Comparison of ENCODE assay signal across 1 cellular context in genomic region chr5:35478856-35479682, GRCh38.
TF ChIP-seq lines count a peak whose summit lies in the region.

No MANE protein-coding gene starts in this region.

TF ChIP-seq in H1, 55 proteins besides CTCF, POLR2A, EP300 and RAD21:
- TF ChIP-seq RBBP5 (IDR thresholded peaks at IDR 0.05; ENCODE audit: borderline replicate concordance, low read depth, low read length) (no peak), SRF (IDR thresholded peaks at IDR 0.05; ENCODE audit: low read depth, low read length) (no peak), KDM1A (IDR thresholded peaks at IDR 0.05; ENCODE audit: borderline replicate concordance, low read length) (no peak), CBX5 (IDR thresholded peaks at IDR 0.05; ENCODE audit: low read depth, low read length) (no peak), ATF2 (IDR thresholded peaks at IDR 0.05; ENCODE audit: low read length) (no peak), MAX (IDR thresholded peaks at IDR 0.05) (no peak), CHD7 (IDR thresholded peaks at IDR 0.05; ENCODE audit: insufficient replicate concordance, low read length) (no peak), POLR2AphosphoS5 (IDR thresholded peaks at IDR 0.05; ENCODE audit: low read depth, low read length) (no peak), EGR1 (IDR thresholded peaks at IDR 0.05; ENCODE audit: borderline replicate concordance, low read depth, low read length) (no peak), POU5F1 (IDR thresholded peaks at IDR 0.05; ENCODE audit: low read depth, low read length) (no peak), HDAC6 (IDR thresholded peaks at IDR 0.05; ENCODE audit: low read depth, low read length) (no peak), TAF1 (IDR thresholded peaks at IDR 0.05; ENCODE audit: low read depth, low read length) (no peak), ATF3 (IDR thresholded peaks at IDR 0.05; ENCODE audit: insufficient read depth, low read depth, low read length) (no peak), CHD1 (IDR thresholded peaks at IDR 0.05; ENCODE audit: low read depth, low read length) (no peak), CREB1 (IDR thresholded peaks at IDR 0.05) (no peak), SP1 (IDR thresholded peaks at IDR 0.05; ENCODE audit: low read depth, low read length) (no peak), TEAD4 (IDR thresholded peaks at IDR 0.05; ENCODE audit: low read depth, low read length) (no peak)
